In the genomic region with DNA sequence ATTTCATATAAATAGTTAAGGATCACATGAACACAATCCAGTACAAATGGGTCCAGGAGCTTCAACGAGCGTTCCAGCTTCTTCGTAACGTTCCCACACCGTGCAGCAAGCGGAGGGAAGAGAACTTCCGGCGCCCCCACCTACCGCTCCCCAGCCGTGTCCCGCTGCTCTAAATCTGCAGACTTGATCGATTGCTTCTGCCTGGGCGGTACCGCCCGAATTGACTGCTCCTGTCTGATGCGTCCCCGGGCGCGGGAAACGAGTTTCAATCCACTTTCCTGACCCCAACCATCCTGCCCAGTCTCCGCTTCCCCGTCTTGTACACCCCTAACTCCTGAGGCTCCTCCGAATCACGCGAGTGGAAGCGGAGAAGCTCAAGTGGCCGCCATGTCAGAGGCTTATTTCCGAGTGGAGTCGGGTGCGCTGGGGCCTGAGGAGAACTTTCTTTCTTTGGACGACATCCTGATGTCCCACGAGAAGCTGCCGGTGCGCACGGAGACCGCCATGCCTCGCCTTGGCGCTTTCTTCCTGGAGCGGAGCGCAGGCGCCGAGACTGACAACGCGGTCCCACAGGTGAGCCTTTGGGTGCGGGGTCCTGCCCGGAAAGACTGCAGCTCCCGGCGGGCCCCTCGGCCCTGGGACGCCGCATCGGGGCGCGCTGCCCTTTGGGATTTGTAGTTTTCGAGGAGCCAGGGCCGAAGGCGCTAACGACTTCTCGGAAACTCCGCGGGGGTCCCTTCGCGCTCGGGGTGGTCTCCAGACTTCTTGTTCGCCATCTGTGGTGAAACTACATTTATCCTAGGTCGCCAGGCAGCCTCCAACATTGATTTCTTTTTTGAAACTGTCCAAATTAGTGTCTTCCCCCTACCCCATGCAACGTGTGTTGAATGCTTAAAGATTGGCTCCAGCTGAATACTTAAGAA, we compare ENCODE assay signal across 8 cellular contexts. TPM values are rescaled to one million over a fixed set of nuclear protein-coding genes. Genes with fewer than 3 reads are reported as not detected.
DNase-seq lines count a peak whose midpoint lies in the region; ATAC-seq lines count a peak whose summit lies in the region.

GINS3 (plus strand) TSS at position 257 of the 923 bp plus-strand sequence; CDS start at position 388, 131 bp downstream.

- no peak within 1 kb of the TSS for H4K8ac ChIP-seq in mesendoderm (ENCODE audit: low read depth, low read length)

- H3K4me1 Mint-ChIP-seq in CD8-positive, alpha-beta memory T cell: peaks cover 13 to 23% (median 18%) of the 10 kb centered on the region in 3 donors
- H3K4me1 Mint-ChIP-seq in effector memory CD8-positive, alpha-beta T cell (ENCODE audit: low read depth in 2 of 2): peaks cover 5 to 9% of the 10 kb centered on the region in 2 donors

- no peak within 1 kb of the TSS for H3K23ac ChIP-seq in mesendoderm (ENCODE audit: low read length)

- no peaks in the 10 kb centered on the region for H3K9me3 Mint-ChIP-seq in CD8-positive, alpha-beta memory T cell
- H3K9me3 Mint-ChIP-seq in effector memory CD8-positive, alpha-beta T cell: no peaks in the 10 kb centered on the region

- H3K79me2 ChIP-seq in mesendoderm (ENCODE audit: control insufficient read depth, insufficient read depth, low read length): peaks cover 2% of the 10 kb centered on the region

- ATAC-seq in GM19468 (IDR thresholded peaks at IDR 0.05; ENCODE audit: extremely low read depth, unreplicated experiment): peak; percentile 64
- ATAC-seq in effector memory CD8-positive, alpha-beta T cell (replicated peaks): peak; percentile 96

- H3K27ac Mint-ChIP-seq in CD8-positive, alpha-beta memory T cell: peak within 1 kb of the TSS; percentile 75 to 97 (median 95)
- peak within 1 kb of the TSS; percentile 94 to 96 for H3K27ac Mint-ChIP-seq in effector memory CD8-positive, alpha-beta T cell

- no peaks in the 10 kb centered on the region for H3K36me3 ChIP-seq in CD8-positive, alpha-beta memory T cell (ENCODE audit: insufficient read depth, low read length)
- no peaks in the 10 kb centered on the region for H3K36me3 ChIP-seq in mesendoderm (ENCODE audit: control insufficient read depth, insufficient read depth, low read length)

- peak within 1 kb of the TSS; percentile 85 for H3K4me3 ChIP-seq in CD8-positive, alpha-beta memory T cell (ENCODE audit: low read length)
- H3K4me3 ChIP-seq in mesendoderm (ENCODE audit: low read length): peak within 1 kb of the TSS; percentile 77

- H3K27me3 Mint-ChIP-seq in CD8-positive, alpha-beta memory T cell: peaks cover 0 to 5% of the 10 kb centered on the region in 2 donors
- H3K27me3 Mint-ChIP-seq in effector memory CD8-positive, alpha-beta T cell: no peaks in the 10 kb centered on the region

- no peak within 1 kb of the TSS for H2BK15ac ChIP-seq in mesendoderm (replicated peaks; ENCODE audit: low read depth)

- H2AK5ac ChIP-seq in mesendoderm (ENCODE audit: low read length): no peak within 1 kb of the TSS

- CTCF ChIA-PET in CD8-positive, alpha-beta memory T cell (lab: Charles Lee): interaction anchor here (0.9 to 2.1 kb wide), 4 partner anchors 56 to 342 kb away, joined by 3 to 10 read pairs (median 4); partner anchors contain the start of gene GOT2
- CTCF ChIA-PET in activated CD8-positive, alpha-beta memory T cell treated with anti-CD3 and anti-CD28 coated beads for 36 hours (lab: Charles Lee): interaction anchor here (0.5 to 1.2 kb wide), 5 partner anchors 12 to 94 kb away, joined by 3 to 4 read pairs (median 3); no protein-coding TSS in a partner anchor

- peak within 1 kb of the TSS; percentile 57 for H3K4me2 ChIP-seq in mesendoderm (ENCODE audit: low read length)

- no peaks in the 10 kb centered on the region for H3K27me3 ChIP-seq in CD8-positive, alpha-beta memory T cell (ENCODE audit: insufficient read depth, low read length, poor library complexity, severe bottlenecking)
- peaks cover 3% of the 10 kb centered on the region for H3K27me3 ChIP-seq in mesendoderm (ENCODE audit: insufficient read depth, low read length, poor library complexity)

- H3K56ac ChIP-seq in mesendoderm (ENCODE audit: low read length): peak within 1 kb of the TSS; percentile 98

- H3K4me1 ChIP-seq in CD8-positive, alpha-beta memory T cell (ENCODE audit: insufficient read depth, low read length): peaks cover 7% of the 10 kb centered on the region
- H3K4me1 ChIP-seq in mesendoderm (ENCODE audit: control insufficient read depth, low read depth, low read length): no peaks in the 10 kb centered on the region

- no peak within 1 kb of the TSS for H2BK120ac ChIP-seq in mesendoderm (ENCODE audit: low read depth, low read length)

- H2BK5ac ChIP-seq in mesendoderm (ENCODE audit: low read length): peak within 1 kb of the TSS; percentile 35

- H3K9me3 ChIP-seq in CD8-positive, alpha-beta memory T cell (ENCODE audit: low read length): no peaks in the 10 kb centered on the region

- peak within 1 kb of the TSS; percentile 95 to 100 (median 100) for H3K4me3 Mint-ChIP-seq in CD8-positive, alpha-beta memory T cell
- H3K4me3 Mint-ChIP-seq in effector memory CD8-positive, alpha-beta T cell: peak within 1 kb of the TSS; percentile 100

- POLR2A ChIA-PET in CD8-positive, alpha-beta memory T cell (lab: Charles Lee): interaction anchor here (1.0 kb wide), 1 partner anchor 237 kb away, joined by 3 read pairs; the partner anchor contains the start of gene CNOT1
- POLR2A ChIA-PET in activated CD8-positive, alpha-beta memory T cell treated with anti-CD3 and anti-CD28 coated beads for 36 hours (lab: Charles Lee): interaction anchor here (0.5 to 1.1 kb wide), 3 partner anchors 9 to 250 kb away, joined by 3 to 4 read pairs (median 4); no protein-coding TSS in a partner anchor

- no CpG with 5 or more reads among the region's 67 CpGs for WGBS in mesendoderm (ENCODE audit: extremely low coverage, insufficient coverage, low lambda C conversion rate)

- H3K4ac ChIP-seq in mesendoderm (ENCODE audit: low read depth, low read length): peak within 1 kb of the TSS; percentile 0

- peak; percentile 71 to 87 (median 75) for DNase-seq in CD8-positive, alpha-beta memory T cell
- DNase-seq in HS-5 (ENCODE audit: low read depth) (peak; percentile 64), NOMO-1 (lab: John Stamatoyannopoulos, UW; ENCODE audit: unreplicated experiment in 2 of 2) (peak; percentile 70 to 84), mesendoderm (peak; percentile 95)
- peak; percentile 70 to 83 (median 72) for DNase-seq in effector memory CD8-positive, alpha-beta T cell
- DNase-seq in stimulated activated CD8-positive, alpha-beta memory T cell treated with anti-CD3 and anti-CD28 coated beads, Interleukin-12 subunit alpha, Interleukin-12 subunit beta, amount 100 ng/mL, for 4 hours (ENCODE audit: low read depth): peak; percentile 66

- H3K27ac ChIP-seq in CD8-positive, alpha-beta memory T cell (ENCODE audit: low read depth, low read length): peak within 1 kb of the TSS; percentile 72
- H3K27ac ChIP-seq in mesendoderm (ENCODE audit: low read depth, low read length): peak within 1 kb of the TSS; percentile 41

- no peak within 1 kb of the TSS for H4K5ac ChIP-seq in mesendoderm (ENCODE audit: low read length)

- H3K79me1 ChIP-seq in mesendoderm (ENCODE audit: low read length): no peaks in the 10 kb centered on the region

- H3K36me3 Mint-ChIP-seq in CD8-positive, alpha-beta memory T cell: peaks cover 0 to 10% (median 3%) of the 10 kb centered on the region in 3 donors
- H3K36me3 Mint-ChIP-seq in effector memory CD8-positive, alpha-beta T cell (ENCODE audit: insufficient read depth): peaks cover 5% of the 10 kb centered on the region

- H3K18ac ChIP-seq in mesendoderm (ENCODE audit: low read length): peak within 1 kb of the TSS; percentile 10

- H3K9ac ChIP-seq in mesendoderm (ENCODE audit: low read length): peak within 1 kb of the TSS; percentile 96

RNA-seq across cellular contexts. Expression of gene GINS3, which starts in this region (rescaled TPM):
- total RNA-seq in CD8-positive, alpha-beta memory T cell: 10 to 100 TPM; 25.3 to 26.5 TPM
- polyA plus RNA-seq in CD8-positive, alpha-beta memory T cell: 2.0 TPM
- 10 to 100 TPM; 25.9 to 26.9 TPM for total RNA-seq in activated CD8-positive, alpha-beta memory T cell treated with anti-CD3 and anti-CD28 coated beads for 36 hours
- polyA plus RNA-seq in mesendoderm (2013, experiment 1 of 2): 20.3 TPM
- 20.4 TPM for polyA plus RNA-seq in mesendoderm (2013, experiment 2 of 2)

Comparison
In these comparisons a context has a peak if more than half of its experiments do, and no peak if none do; other contexts are left out.
1. Peak in every context shown above with its lines: DNase-seq, ATAC-seq, H3K4me3 ChIP-seq and H3K27ac ChIP-seq.